10 cellular contexts compared by ENCODE assay signal in the genomic region with DNA sequence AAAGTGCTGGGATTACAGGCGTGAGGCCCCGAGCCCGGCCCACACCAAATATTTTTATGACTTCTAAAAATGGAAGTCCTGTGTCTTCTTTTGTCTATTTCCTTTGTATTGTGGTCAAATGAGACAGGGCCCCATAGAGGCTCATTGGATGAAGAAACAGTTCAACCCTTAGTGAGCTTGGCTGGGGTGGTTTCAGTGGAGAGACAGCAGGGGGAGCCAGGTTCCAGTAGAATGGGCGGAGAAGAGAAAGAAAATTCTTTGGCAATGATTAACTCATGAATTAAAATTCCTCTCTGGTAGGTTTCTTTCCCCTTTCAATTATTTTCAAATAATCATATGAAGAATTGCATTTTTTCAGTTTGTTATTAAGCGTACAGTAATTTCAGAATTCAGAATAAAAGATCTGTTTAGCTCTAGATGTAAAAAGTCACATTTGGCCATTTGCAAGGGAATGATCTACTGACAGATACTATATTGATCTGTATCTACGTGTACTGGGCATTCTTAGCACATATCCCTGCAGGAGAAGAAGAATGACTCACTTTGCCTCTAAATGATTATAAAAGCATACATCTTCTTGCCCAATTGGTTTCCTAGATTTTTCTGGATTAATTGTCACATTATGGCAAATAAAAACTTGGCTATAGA. TPM values are rescaled to one million over a fixed set of nuclear protein-coding genes. Genes with fewer than 3 reads are reported as not detected.
DNase-seq lines count a peak whose midpoint lies in the region; ATAC-seq and TF ChIP-seq lines count a peak whose summit lies in the region.
"Had no signal": no experiment of that assay in that cellular context is flagged by ENCODE, and none has a peak within 500 bp of the region (broad histone marks: within the 10 kb centered on the region; RNA-seq: fewer than 3 reads in every experiment).

No MANE protein-coding gene starts in this region.

- H3K9ac ChIP-seq in MM.1S (ENCODE audit: low read length), result no peak overlapping the region

- H3K27me3 Mint-ChIP-seq in progenitor cell of endocrine pancreas, result no peaks in the 10 kb centered on the region
- peaks cover 6 to 7% of the 10 kb centered on the region in 2 donors for H3K27me3 Mint-ChIP-seq in natural killer cell treated with Interleukin-12 subunit alpha and Interleukin-12 subunit beta and Interleukin-15 and Interleukin-18, amount 100 ng/mL, for 72 hours

- in situ Hi-C loops in T47D (cut with HindIII; ENCODE audit: low pct_unique_long_range_greater_than_20kb, low sequenced_read_pairs), result no loop called here

- TF ChIP-seq CTCF in MM.1S (IDR thresholded peaks at IDR 0.05; ENCODE audit: low read length) (peak; percentile 70), progenitor cell of endocrine pancreas (IDR thresholded peaks at IDR 0.05; ENCODE audit: unreplicated experiment) (peak; percentile 49)

- DNase-seq in NCI-H146 (lab: John Stamatoyannopoulos, UW), result peak; percentile 0
- no peak for DNase-seq in NCI-H146 treated with DMSO at 0.1 percent for 48 hours (lab: John Stamatoyannopoulos, UW; ENCODE audit: unreplicated experiment)
- peak; percentile 49 for DNase-seq in MM.1S
- DNase-seq in T47D (ENCODE audit: low read depth in 1 of 2, low spot score in 1 of 2), result peak; percentile 15 to 51
- no peak for DNase-seq in progenitor cell of endocrine pancreas (ENCODE audit: low spot score, unreplicated experiment)
- no peak for DNase-seq in germinal center (ENCODE audit: low spot score)
- no peak for DNase-seq in activated naive CD4-positive, alpha-beta T cell (lab: John Stamatoyannopoulos, UW)
- no peak for DNase-seq in natural killer cell treated with Interleukin-12 subunit alpha and Interleukin-12 subunit beta and Interleukin-15 and Interleukin-18, amount 100 ng/mL, for 72 hours (ENCODE audit: low spot score)

- H3K9me3 ChIP-seq in MM.1S (replicated peaks; ENCODE audit: insufficient read depth, low read length), result no peaks in the 10 kb centered on the region
- H3K9me3 ChIP-seq: ascending aorta had no signal

- no peaks in the 10 kb centered on the region for H3K9me3 Mint-ChIP-seq in progenitor cell of endocrine pancreas (ENCODE audit: low read depth)
- peaks cover 11% of the 10 kb centered on the region for H3K9me3 Mint-ChIP-seq in natural killer cell treated with Interleukin-12 subunit alpha and Interleukin-12 subunit beta and Interleukin-15 and Interleukin-18, amount 100 ng/mL, for 72 hours

- H3K27ac ChIP-seq in MM.1S (ENCODE audit: low read length), result no peak overlapping the region
- H3K27ac ChIP-seq: ascending aorta had no signal

- no peaks in the 10 kb centered on the region for H3K36me3 ChIP-seq in MM.1S (replicated peaks; ENCODE audit: insufficient read depth, low read length)
- H3K36me3 ChIP-seq: ascending aorta had no signal

- H2AFZ ChIP-seq in MM.1S (ENCODE audit: low read length), result no peak overlapping the region

- peaks cover 13% of the 10 kb centered on the region for H3F3A ChIP-seq in MM.1S (ENCODE audit: insufficient read depth, low read length)

- no peak overlapping the region for H3K4me3 Mint-ChIP-seq in progenitor cell of endocrine pancreas (ENCODE audit: low read depth)
- H3K4me3 Mint-ChIP-seq in natural killer cell treated with Interleukin-12 subunit alpha and Interleukin-12 subunit beta and Interleukin-15 and Interleukin-18, amount 100 ng/mL, for 72 hours, result no peak overlapping the region

- H4K20me1 ChIP-seq in MM.1S (ENCODE audit: insufficient read depth, low read length), result no peaks in the 10 kb centered on the region

- H3K4me1 ChIP-seq in MM.1S (ENCODE audit: low read length), result peaks cover 16% of the 10 kb centered on the region
- H3K4me1 ChIP-seq: ascending aorta had no signal

- H3K79me2 ChIP-seq in MM.1S (ENCODE audit: low read length), result no peaks in the 10 kb centered on the region

- no peaks in the 10 kb centered on the region for H3K4me1 Mint-ChIP-seq in progenitor cell of endocrine pancreas (ENCODE audit: low read depth)
- H3K4me1 Mint-ChIP-seq in natural killer cell treated with Interleukin-12 subunit alpha and Interleukin-12 subunit beta and Interleukin-15 and Interleukin-18, amount 100 ng/mL, for 72 hours (ENCODE audit: low read depth in 2 of 2), result no peaks in the 10 kb centered on the region

- no peak overlapping the region for H3K4me3 ChIP-seq in MM.1S (ENCODE audit: low read length)
- H3K4me3 ChIP-seq: ascending aorta had no signal

- no peaks in the 10 kb centered on the region for H3K9me2 ChIP-seq in MM.1S (replicated peaks; ENCODE audit: insufficient read depth, low read length)

- H3K36me3 Mint-ChIP-seq in progenitor cell of endocrine pancreas (ENCODE audit: insufficient read depth), result no peaks in the 10 kb centered on the region
- H3K36me3 Mint-ChIP-seq in natural killer cell treated with Interleukin-12 subunit alpha and Interleukin-12 subunit beta and Interleukin-15 and Interleukin-18, amount 100 ng/mL, for 72 hours, result no peaks in the 10 kb centered on the region

- no peaks in the 10 kb centered on the region for H3K27me3 ChIP-seq in MM.1S (replicated peaks; ENCODE audit: insufficient read depth, low read length)
- H3K27me3 ChIP-seq: ascending aorta had no signal

- H3K4me2 ChIP-seq in MM.1S (ENCODE audit: low read depth, low read length), result no peak overlapping the region

- H3K27ac Mint-ChIP-seq in progenitor cell of endocrine pancreas, result no peak overlapping the region
- no peak overlapping the region for H3K27ac Mint-ChIP-seq in natural killer cell treated with Interleukin-12 subunit alpha and Interleukin-12 subunit beta and Interleukin-15 and Interleukin-18, amount 100 ng/mL, for 72 hours

- no peak for ATAC-seq in natural killer cell treated with Interleukin-12 subunit alpha and Interleukin-12 subunit beta and Interleukin-15 and Interleukin-18, amount 100 ng/mL, for 72 hours

RNA-seq across cellular contexts. Expression of a gene that starts 43.2 kb away (rescaled TPM):
- not detected in 2 replicates for total RNA-seq in progenitor cell of endocrine pancreas
- total RNA-seq in natural killer cell treated with Interleukin-12 subunit alpha and Interleukin-12 subunit beta and Interleukin-15 and Interleukin-18, amount 100 ng/mL, for 72 hours, result not detected
- total RNA-seq: ascending aorta, lung microvascular endothelial cell had no signal

Comparison
In these comparisons a context has a peak if more than half of its experiments do, and no peak if none do; other contexts are left out.
1. DNase-seq: peak in NCI-H146 (single experiment), MM.1S (single experiment) and T47D (2 of 2); none in NCI-H146 treated with DMSO at 0.1 percent for 48 hours (single experiment), progenitor cell of endocrine pancreas (single experiment), germinal center (single experiment), activated naive CD4-positive, alpha-beta T cell (0 of 4) and natural killer cell treated with Interleukin-12 subunit alpha and Interleukin-12 subunit beta and Interleukin-15 and Interleukin-18, amount 100 ng/mL, for 72 hours (single experiment).